1 cellular context compared by ENCODE assay signal in genomic region chr3:10391391-10391790, GRCh38.
TF ChIP-seq lines count a peak whose summit lies in the region.

No MANE protein-coding gene starts in this region.

TF ChIP-seq in HCT116, 20 proteins besides CTCF, POLR2A, EP300 and RAD21 (continued from another document):
- TF ChIP-seq REST (IDR thresholded peaks at IDR 0.05; ENCODE audit: low read depth): no peak
- TF ChIP-seq POLR2AphosphoS5 (IDR thresholded peaks at IDR 0.05; ENCODE audit: low read depth, low read length): no peak
- no peak for TF ChIP-seq EGR1 (IDR thresholded peaks at IDR 0.05; ENCODE audit: low read depth)
- no peak for TF ChIP-seq ZNF274 (IDR thresholded peaks at IDR 0.05; ENCODE audit: low read depth, low read length)
- no peak for TF ChIP-seq SP1 (IDR thresholded peaks at IDR 0.05; ENCODE audit: low read depth)
- no peak for TF ChIP-seq MAX (IDR thresholded peaks at IDR 0.05)
- TF ChIP-seq ELF1 (IDR thresholded peaks at IDR 0.05; ENCODE audit: borderline replicate concordance, low read depth): no peak
- no peak for TF ChIP-seq EZH2phosphoT487 (IDR thresholded peaks at IDR 0.05; ENCODE audit: borderline replicate concordance)
- no peak for TF ChIP-seq ATF3 (IDR thresholded peaks at IDR 0.05)
